9 cellular contexts compared by ENCODE assay signal in genomic region chr4:142402925-142403324, GRCh38.
DNase-seq lines count a peak whose midpoint lies in the region; ATAC-seq and TF ChIP-seq lines count a peak whose summit lies in the region.
"Had no signal": no experiment of that assay in that cellular context is flagged by ENCODE, and none has a peak within 500 bp of the region (broad histone marks: within the 10 kb centered on the region; RNA-seq: fewer than 3 reads in every experiment).

No MANE protein-coding gene starts in this region.

- ATAC-seq in RWPE2 (ENCODE audit: low read depth) (no peak), GM18867 (IDR thresholded peaks at IDR 0.05; ENCODE audit: unreplicated experiment) (no peak), HG02840 (IDR thresholded peaks at IDR 0.05; ENCODE audit: low FRiP score, unreplicated experiment) (no peak)

- peaks cover 40% of the 10 kb centered on the region for H3K79me2 ChIP-seq in osteoblast (ENCODE audit: insufficient read depth, low read length)

- H3K36me3 ChIP-seq in RWPE2 (ENCODE audit: low read depth), result peaks cover 47% of the 10 kb centered on the region
- H3K36me3 ChIP-seq in effector memory CD4-positive, alpha-beta T cell (ENCODE audit: control insufficient read depth, insufficient read depth, low read length), result no peaks in the 10 kb centered on the region
- H3K36me3 ChIP-seq in osteoblast (ENCODE audit: insufficient read depth, low read length), result no peaks in the 10 kb centered on the region

- H3K4me1 ChIP-seq in RWPE2 (ENCODE audit: insufficient read depth, poor library complexity, severe bottlenecking) (peaks cover 68% of the 10 kb centered on the region), osteoblast (ENCODE audit: insufficient read depth, low read length) (peaks cover 50% of the 10 kb centered on the region)
- peaks cover 12% of the 10 kb centered on the region for H3K4me1 ChIP-seq in effector memory CD4-positive, alpha-beta T cell (ENCODE audit: control insufficient read depth, insufficient read depth, low read length, poor library complexity, severe bottlenecking)

- no peaks in the 10 kb centered on the region for H4K20me1 ChIP-seq in osteoblast (ENCODE audit: insufficient read depth, low read length)

- DNase-seq in Caki2 (ENCODE audit: low read depth), result peak; percentile 74
- DNase-seq in RWPE2 (ENCODE audit: low spot score), result no peak
- no peak for DNase-seq in effector memory CD4-positive, alpha-beta T cell
- DNase-seq in osteoblast (ENCODE audit: insufficient read length, low spot score, missing footprints), result no peak
- DNase-seq in HCEC 1CT, result no peak
- DNase-seq in stimulated activated CD4-positive, alpha-beta T cell treated with anti-CD3 and anti-CD28 coated beads, Interleukin-1b, Interleukin-23, amount 100 ng/mL, for 48 hours, result no peak
- DNase-seq: activated B cell treated with CpG ODN at 0.5 μM for 24 hours had no signal

- H3K9me3 ChIP-seq in RWPE2 (ENCODE audit: severe bottlenecking) (no peaks in the 10 kb centered on the region), osteoblast (ENCODE audit: low read depth, low read length) (no peaks in the 10 kb centered on the region)
- no peaks in the 10 kb centered on the region for H3K9me3 ChIP-seq in effector memory CD4-positive, alpha-beta T cell (ENCODE audit: control insufficient read depth, low read length)

- TF ChIP-seq CTCF in RWPE2 (IDR thresholded peaks at IDR 0.05; ENCODE audit: poor library complexity, severe bottlenecking) (no peak), osteoblast (IDR thresholded peaks at IDR 0.05; ENCODE audit: extremely low read depth, low read depth, low read length) (no peak)

- in situ Hi-C loops in Caki2 (cut with HindIII; ENCODE audit: low pct_unique_long_range_greater_than_20kb, low sequenced_read_pairs), result no loop called here

- peak overlapping the region; percentile 54 for H3K4me3 ChIP-seq in RWPE2 (ENCODE audit: severe bottlenecking)
- H3K4me3 ChIP-seq in effector memory CD4-positive, alpha-beta T cell (ENCODE audit: insufficient read depth, low read depth, low read length, poor library complexity, severe bottlenecking), result peak overlapping the region; percentile 59
- peak overlapping the region; percentile 51 for H3K4me3 ChIP-seq in osteoblast (ENCODE audit: insufficient read depth, low read length)

- H3K27me3 ChIP-seq in RWPE2 (ENCODE audit: insufficient read depth, poor library complexity, severe bottlenecking) (no peaks in the 10 kb centered on the region), osteoblast (ENCODE audit: insufficient read depth, low read length) (no peaks in the 10 kb centered on the region)
- H3K27me3 ChIP-seq in effector memory CD4-positive, alpha-beta T cell (replicated peaks; ENCODE audit: control insufficient read depth, insufficient read depth, low read length, poor library complexity, severe bottlenecking), result no peaks in the 10 kb centered on the region

- H2AFZ ChIP-seq in osteoblast (ENCODE audit: low read length), result peak overlapping the region; percentile 81

- H3K27ac ChIP-seq in RWPE2 (ENCODE audit: poor library complexity, severe bottlenecking) (peak overlapping the region; percentile 99), osteoblast (ENCODE audit: low read depth, low read length) (peak overlapping the region; percentile 91)
- H3K27ac ChIP-seq in effector memory CD4-positive, alpha-beta T cell (ENCODE audit: insufficient read depth, low read length, poor library complexity, severe bottlenecking), result peak overlapping the region; percentile 61

- H3K4me2 ChIP-seq in osteoblast (ENCODE audit: insufficient read depth, low read length), result peak overlapping the region; percentile 83
